In the genomic region with DNA sequence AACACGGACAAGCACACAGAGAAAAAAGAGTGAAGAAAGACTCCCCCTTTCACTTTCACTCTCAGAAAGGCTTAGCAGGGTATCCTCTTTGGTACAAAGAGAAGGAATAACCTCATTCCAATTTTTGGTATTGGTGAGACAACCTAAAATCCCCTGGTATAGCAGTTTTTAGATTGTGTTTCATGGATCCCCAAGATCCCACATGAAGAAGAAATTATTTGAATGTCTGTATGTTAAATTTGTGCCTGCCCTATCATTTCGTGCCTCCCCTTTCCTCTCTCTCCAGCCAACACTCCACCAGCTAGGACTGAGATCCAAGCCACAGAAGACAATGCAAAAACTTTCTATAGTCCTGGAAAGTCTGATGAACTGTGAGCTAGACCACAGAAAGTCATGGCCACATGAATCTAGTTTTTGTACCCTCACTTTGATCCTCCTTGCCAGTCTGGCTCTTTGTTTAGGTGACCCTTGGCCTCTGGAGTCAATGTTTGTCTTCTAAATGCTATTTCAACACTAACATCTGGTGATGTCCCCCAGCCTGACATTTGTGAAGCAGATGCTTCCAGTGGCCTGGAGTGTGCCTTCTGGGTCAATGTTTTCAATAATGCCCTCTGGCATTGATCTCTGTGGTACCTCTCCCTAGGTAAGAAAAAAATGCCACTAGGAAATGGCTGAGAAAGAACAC, we compare ENCODE assay signal across 14 cellular contexts.
"Had no signal": no experiment of that assay in that cellular context is flagged by ENCODE, and none has a peak within 500 bp of the region (broad histone marks: within the 10 kb centered on the region; RNA-seq: fewer than 3 reads in every experiment).

No MANE protein-coding gene starts in this region.

- H3K4me3 Mint-ChIP-seq: activated CD8-positive, alpha-beta T cell treated with anti-CD3 and anti-CD28 coated beads, Interleukin-2, amount 10 ng/mL, durations not matched to agents 7 days and 5 days; neural progenitor cell; T-helper 1 cell treated with Interleukin-12 subunit alpha and Interleukin-12 subunit beta and Interleukin-4 antibody, amounts not matched to agents 30 μg/mL and 1 μg/mL, for 36 hours had no signal

- ATAC-seq: activated CD8-positive, alpha-beta T cell treated with anti-CD3 and anti-CD28 coated beads, Interleukin-2, amount 10 ng/mL, durations not matched to agents 7 days and 5 days; esophagus mucosa; heart left ventricle; left lung; pancreas had no signal

- H3K36me3 ChIP-seq: ascending aorta, heart left ventricle, left lung, neural progenitor cell, pancreas, tibial nerve had no signal

- H3K36me3 Mint-ChIP-seq: neural progenitor cell had no signal

- H3K4me1 ChIP-seq: ascending aorta, left lung, neural progenitor cell, pancreas, tibial nerve had no signal

- H3K9ac ChIP-seq: neural progenitor cell had no signal

- H3K27ac Mint-ChIP-seq: activated CD8-positive, alpha-beta T cell treated with anti-CD3 and anti-CD28 coated beads, Interleukin-2, amount 10 ng/mL, durations not matched to agents 7 days and 5 days; neural progenitor cell; T-helper 1 cell treated with Interleukin-12 subunit alpha and Interleukin-12 subunit beta and Interleukin-4 antibody, amounts not matched to agents 30 μg/mL and 1 μg/mL, for 36 hours had no signal

- H3K9me3 Mint-ChIP-seq: neural progenitor cell had no signal

- H3K4me3 ChIP-seq: ascending aorta, heart left ventricle, left lung, neural progenitor cell, pancreas, skin epidermis, tibial nerve had no signal

- DNase-seq: activated CD4-positive, alpha-beta T cell treated with anti-CD3 and anti-CD28 coated beads for 48 hours; activated CD8-positive, alpha-beta memory T cell treated with anti-CD3 and anti-CD28 coated beads, Interleukin-2, amount 50 U/mL, for 48 hours; activated CD8-positive, alpha-beta T cell treated with anti-CD3 and anti-CD28 coated beads, Interleukin-2, amount 10 ng/mL, durations not matched to agents 7 days and 5 days; activated naive CD4-positive, alpha-beta T cell; heart left ventricle; left lung; midbrain; pancreas had no signal

- H3K4me2 ChIP-seq: neural progenitor cell had no signal

- H3K27me3 ChIP-seq: ascending aorta, heart left ventricle, left lung, neural progenitor cell, pancreas, tibial nerve had no signal

- H3K9me3 ChIP-seq: ascending aorta, heart left ventricle, left lung, pancreas, tibial nerve had no signal

- H2AFZ ChIP-seq: neural progenitor cell had no signal

- H3K27ac ChIP-seq: heart left ventricle, left lung, neural progenitor cell, pancreas, skin epidermis, tibial nerve had no signal
